ENCODE assay signal across 1 cellular context in the genomic region with DNA sequence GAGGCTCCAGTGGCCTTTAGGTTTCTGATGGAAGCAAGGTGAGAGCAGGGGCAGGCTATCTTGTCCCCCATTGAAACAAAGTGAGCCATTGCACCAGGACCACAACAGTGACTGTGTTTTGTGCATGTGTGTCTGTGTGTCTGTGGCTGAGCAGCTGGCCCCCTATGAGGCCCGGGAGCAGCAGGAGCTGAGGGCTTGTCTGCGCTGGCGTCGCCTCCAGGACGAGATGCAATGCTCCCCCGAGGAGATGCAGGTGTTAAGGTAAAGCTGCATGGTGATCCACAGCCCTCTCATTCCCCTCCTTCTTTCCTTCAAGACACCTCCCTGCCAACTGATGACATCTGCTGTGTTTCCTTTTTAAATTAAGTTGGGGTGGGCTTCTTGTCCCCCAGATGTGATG.
TF ChIP-seq lines count a peak whose summit lies in the region.

No MANE protein-coding gene starts in this region.

TF ChIP-seq in H1, 55 proteins besides CTCF, POLR2A, EP300 and RAD21 (continued from another document):
- no peak for TF ChIP-seq CTBP2 (IDR thresholded peaks at IDR 0.05; ENCODE audit: borderline replicate concordance, insufficient read depth, insufficient read length, low read length)
- TF ChIP-seq, protein P1, sequence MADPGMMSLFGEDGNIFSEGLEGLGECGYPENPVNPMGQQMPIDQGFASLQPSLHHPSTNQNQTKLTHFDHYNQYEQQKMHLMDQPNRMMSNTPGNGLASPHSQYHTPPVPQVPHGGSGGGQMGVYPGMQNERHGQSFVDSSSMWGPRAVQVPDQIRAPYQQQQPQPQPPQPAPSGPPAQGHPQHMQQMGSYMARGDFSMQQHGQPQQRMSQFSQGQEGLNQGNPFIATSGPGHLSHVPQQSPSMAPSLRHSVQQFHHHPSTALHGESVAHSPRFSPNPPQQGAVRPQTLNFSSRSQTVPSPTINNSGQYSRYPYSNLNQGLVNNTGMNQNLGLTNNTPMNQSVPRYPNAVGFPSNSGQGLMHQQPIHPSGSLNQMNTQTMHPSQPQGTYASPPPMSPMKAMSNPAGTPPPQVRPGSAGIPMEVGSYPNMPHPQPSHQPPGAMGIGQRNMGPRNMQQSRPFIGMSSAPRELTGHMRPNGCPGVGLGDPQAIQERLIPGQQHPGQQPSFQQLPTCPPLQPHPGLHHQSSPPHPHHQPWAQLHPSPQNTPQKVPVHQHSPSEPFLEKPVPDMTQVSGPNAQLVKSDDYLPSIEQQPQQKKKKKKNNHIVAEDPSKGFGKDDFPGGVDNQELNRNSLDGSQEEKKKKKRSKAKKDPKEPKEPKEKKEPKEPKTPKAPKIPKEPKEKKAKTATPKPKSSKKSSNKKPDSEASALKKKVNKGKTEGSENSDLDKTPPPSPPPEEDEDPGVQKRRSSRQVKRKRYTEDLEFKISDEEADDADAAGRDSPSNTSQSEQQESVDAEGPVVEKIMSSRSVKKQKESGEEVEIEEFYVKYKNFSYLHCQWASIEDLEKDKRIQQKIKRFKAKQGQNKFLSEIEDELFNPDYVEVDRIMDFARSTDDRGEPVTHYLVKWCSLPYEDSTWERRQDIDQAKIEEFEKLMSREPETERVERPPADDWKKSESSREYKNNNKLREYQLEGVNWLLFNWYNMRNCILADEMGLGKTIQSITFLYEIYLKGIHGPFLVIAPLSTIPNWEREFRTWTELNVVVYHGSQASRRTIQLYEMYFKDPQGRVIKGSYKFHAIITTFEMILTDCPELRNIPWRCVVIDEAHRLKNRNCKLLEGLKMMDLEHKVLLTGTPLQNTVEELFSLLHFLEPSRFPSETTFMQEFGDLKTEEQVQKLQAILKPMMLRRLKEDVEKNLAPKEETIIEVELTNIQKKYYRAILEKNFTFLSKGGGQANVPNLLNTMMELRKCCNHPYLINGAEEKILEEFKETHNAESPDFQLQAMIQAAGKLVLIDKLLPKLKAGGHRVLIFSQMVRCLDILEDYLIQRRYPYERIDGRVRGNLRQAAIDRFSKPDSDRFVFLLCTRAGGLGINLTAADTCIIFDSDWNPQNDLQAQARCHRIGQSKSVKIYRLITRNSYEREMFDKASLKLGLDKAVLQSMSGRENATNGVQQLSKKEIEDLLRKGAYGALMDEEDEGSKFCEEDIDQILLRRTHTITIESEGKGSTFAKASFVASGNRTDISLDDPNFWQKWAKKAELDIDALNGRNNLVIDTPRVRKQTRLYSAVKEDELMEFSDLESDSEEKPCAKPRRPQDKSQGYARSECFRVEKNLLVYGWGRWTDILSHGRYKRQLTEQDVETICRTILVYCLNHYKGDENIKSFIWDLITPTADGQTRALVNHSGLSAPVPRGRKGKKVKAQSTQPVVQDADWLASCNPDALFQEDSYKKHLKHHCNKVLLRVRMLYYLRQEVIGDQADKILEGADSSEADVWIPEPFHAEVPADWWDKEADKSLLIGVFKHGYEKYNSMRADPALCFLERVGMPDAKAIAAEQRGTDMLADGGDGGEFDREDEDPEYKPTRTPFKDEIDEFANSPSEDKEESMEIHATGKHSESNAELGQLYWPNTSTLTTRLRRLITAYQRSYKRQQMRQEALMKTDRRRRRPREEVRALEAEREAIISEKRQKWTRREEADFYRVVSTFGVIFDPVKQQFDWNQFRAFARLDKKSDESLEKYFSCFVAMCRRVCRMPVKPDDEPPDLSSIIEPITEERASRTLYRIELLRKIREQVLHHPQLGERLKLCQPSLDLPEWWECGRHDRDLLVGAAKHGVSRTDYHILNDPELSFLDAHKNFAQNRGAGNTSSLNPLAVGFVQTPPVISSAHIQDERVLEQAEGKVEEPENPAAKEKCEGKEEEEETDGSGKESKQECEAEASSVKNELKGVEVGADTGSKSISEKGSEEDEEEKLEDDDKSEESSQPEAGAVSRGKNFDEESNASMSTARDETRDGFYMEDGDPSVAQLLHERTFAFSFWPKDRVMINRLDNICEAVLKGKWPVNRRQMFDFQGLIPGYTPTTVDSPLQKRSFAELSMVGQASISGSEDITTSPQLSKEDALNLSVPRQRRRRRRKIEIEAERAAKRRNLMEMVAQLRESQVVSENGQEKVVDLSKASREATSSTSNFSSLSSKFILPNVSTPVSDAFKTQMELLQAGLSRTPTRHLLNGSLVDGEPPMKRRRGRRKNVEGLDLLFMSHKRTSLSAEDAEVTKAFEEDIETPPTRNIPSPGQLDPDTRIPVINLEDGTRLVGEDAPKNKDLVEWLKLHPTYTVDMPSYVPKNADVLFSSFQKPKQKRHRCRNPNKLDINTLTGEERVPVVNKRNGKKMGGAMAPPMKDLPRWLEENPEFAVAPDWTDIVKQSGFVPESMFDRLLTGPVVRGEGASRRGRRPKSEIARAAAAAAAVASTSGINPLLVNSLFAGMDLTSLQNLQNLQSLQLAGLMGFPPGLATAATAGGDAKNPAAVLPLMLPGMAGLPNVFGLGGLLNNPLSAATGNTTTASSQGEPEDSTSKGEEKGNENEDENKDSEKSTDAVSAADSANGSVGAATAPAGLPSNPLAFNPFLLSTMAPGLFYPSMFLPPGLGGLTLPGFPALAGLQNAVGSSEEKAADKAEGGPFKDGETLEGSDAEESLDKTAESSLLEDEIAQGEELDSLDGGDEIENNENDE (IDR thresholded peaks at IDR 0.05; ENCODE audit: insufficient replicate concordance, low read length): no peak
- no peak for TF ChIP-seq POU5F1 (IDR thresholded peaks at IDR 0.05; ENCODE audit: low read depth, low read length)
- no peak for TF ChIP-seq SIRT6 (IDR thresholded peaks at IDR 0.05; ENCODE audit: low read length)
- no peak for TF ChIP-seq TAF1 (IDR thresholded peaks at IDR 0.05; ENCODE audit: low read depth, low read length)
- TF ChIP-seq CBX8 (IDR thresholded peaks at IDR 0.05; ENCODE audit: borderline replicate concordance, low read depth, low read length): no peak
